8 cellular contexts compared by ENCODE assay signal in genomic region chr3:83523470-83524073, GRCh38.
DNase-seq lines count a peak whose midpoint lies in the region; ATAC-seq and TF ChIP-seq lines count a peak whose summit lies in the region.

No MANE protein-coding gene starts in this region.

- no peaks in the 10 kb centered on the region for H3K9me2 ChIP-seq in GM23338 (ENCODE audit: insufficient read depth)

- H3K4me3 Mint-ChIP-seq in GM23338, result no peak overlapping the region
- H3K4me3 Mint-ChIP-seq in progenitor cell of endocrine pancreas (ENCODE audit: low read depth), result no peak overlapping the region
- H3K4me3 Mint-ChIP-seq in activated T-cell treated with anti-CD3 and anti-CD28 coated beads, Interleukin-2, amount 50 U/mL, for 24 hours, result no peak overlapping the region

- H2AFZ ChIP-seq in GM23338, result no peak overlapping the region

- H3K27ac ChIP-seq in GM23338 (ENCODE audit: low read depth) (no peak overlapping the region), RWPE1 (no peak overlapping the region)

- no peaks in the 10 kb centered on the region; the same call in 2 of the 3 replicates for H3K4me1 Mint-ChIP-seq in GM23338
- H3K4me1 Mint-ChIP-seq in progenitor cell of endocrine pancreas (ENCODE audit: low read depth), result no peaks in the 10 kb centered on the region
- no peaks in the 10 kb centered on the region for H3K4me1 Mint-ChIP-seq in activated T-cell treated with anti-CD3 and anti-CD28 coated beads, Interleukin-2, amount 50 U/mL, for 24 hours (ENCODE audit: low read depth)

- no peak for DNase-seq in GM12864 (ENCODE audit: low read depth)
- peak; percentile 88 for DNase-seq in GM23338 (ENCODE audit: low spot score)
- DNase-seq in LoVo (ENCODE audit: low spot score), result peak; percentile 61
- peak; percentile 25 for DNase-seq in RWPE1 (ENCODE audit: low spot score)
- peak; percentile 27 for DNase-seq in fibroblast of mammary gland (ENCODE audit: low read depth)
- DNase-seq in progenitor cell of endocrine pancreas (ENCODE audit: low spot score, unreplicated experiment), result peak; percentile 41
- no peak for DNase-seq in activated T-cell treated with anti-CD3 and anti-CD28 coated beads, Interleukin-2, amount 50 U/mL, for 24 hours

- H3K4me3 ChIP-seq in GM12864 (ENCODE audit: low read depth, low read length) (no peak overlapping the region), GM23338 (no peak overlapping the region), fibroblast of mammary gland (ENCODE audit: control insufficient read depth, low read depth, low read length) (no peak overlapping the region)

- H3K36me3 Mint-ChIP-seq in GM23338 (ENCODE audit: low read depth) (no peaks in the 10 kb centered on the region), progenitor cell of endocrine pancreas (ENCODE audit: insufficient read depth) (no peaks in the 10 kb centered on the region)
- no peaks in the 10 kb centered on the region for H3K36me3 Mint-ChIP-seq in activated T-cell treated with anti-CD3 and anti-CD28 coated beads, Interleukin-2, amount 50 U/mL, for 24 hours (ENCODE audit: low read depth)

- H3K9me3 Mint-ChIP-seq in GM23338 (no peaks in the 10 kb centered on the region), progenitor cell of endocrine pancreas (ENCODE audit: low read depth) (no peaks in the 10 kb centered on the region)
- H3K9me3 Mint-ChIP-seq in activated T-cell treated with anti-CD3 and anti-CD28 coated beads, Interleukin-2, amount 50 U/mL, for 24 hours, result no peaks in the 10 kb centered on the region

- H3K27ac Mint-ChIP-seq in GM23338 (no peak overlapping the region), progenitor cell of endocrine pancreas (no peak overlapping the region)
- no peak overlapping the region for H3K27ac Mint-ChIP-seq in activated T-cell treated with anti-CD3 and anti-CD28 coated beads, Interleukin-2, amount 50 U/mL, for 24 hours

- H3F3A ChIP-seq in GM23338 (replicated peaks; ENCODE audit: low read depth), result no peaks in the 10 kb centered on the region

- no peaks in the 10 kb centered on the region for H3K27me3 Mint-ChIP-seq in GM23338 (ENCODE audit: insufficient read depth, low read depth, poor library complexity)
- H3K27me3 Mint-ChIP-seq in progenitor cell of endocrine pancreas, result no peaks in the 10 kb centered on the region
- H3K27me3 Mint-ChIP-seq in activated T-cell treated with anti-CD3 and anti-CD28 coated beads, Interleukin-2, amount 50 U/mL, for 24 hours, result no peaks in the 10 kb centered on the region

- POLR2A ChIA-PET in RWPE1 (lab: Yijun Ruan, JAX; ENCODE audit: low non-redundant PET), result no interaction called here

- TF ChIP-seq CTCF in GM12864 (IDR thresholded peaks at IDR 0.05; ENCODE audit: low read depth, low read length, missing control alignments), result peak; percentile 30
- TF ChIP-seq CTCF in GM23338 (conservative IDR thresholded peaks at IDR 0.05; ENCODE audit: low read depth in 2 of 2), result peak; percentile 77 to 95
- peak; percentile 73 for TF ChIP-seq CTCF in RWPE1 (conservative IDR thresholded peaks at IDR 0.05; ENCODE audit: low read depth)
- peak; percentile 29 for TF ChIP-seq CTCF in fibroblast of mammary gland (conservative IDR thresholded peaks at IDR 0.05; ENCODE audit: control insufficient read depth, insufficient read depth, low read depth, low read length)
- TF ChIP-seq CTCF in progenitor cell of endocrine pancreas (IDR thresholded peaks at IDR 0.05; ENCODE audit: unreplicated experiment), result peak; percentile 87

- CTCF ChIA-PET in RWPE1 (lab: Yijun Ruan, JAX), result no interaction called here

- H3K36me3 ChIP-seq in GM23338 (ENCODE audit: insufficient read depth), result no peaks in the 10 kb centered on the region

- H4K20me1 ChIP-seq in GM23338 (replicated peaks; ENCODE audit: insufficient read depth), result no peaks in the 10 kb centered on the region

- ATAC-seq in GM23338 (peak; percentile 100), GM18517 (IDR thresholded peaks at IDR 0.05; ENCODE audit: unreplicated experiment) (no peak)

- H3K4me2 ChIP-seq in GM23338, result no peak overlapping the region

- no peaks in the 10 kb centered on the region for H3K79me2 ChIP-seq in GM23338 (replicated peaks; ENCODE audit: insufficient read depth)

- H3K4me1 ChIP-seq in GM23338 (ENCODE audit: insufficient read depth), result no peaks in the 10 kb centered on the region

- no peaks in the 10 kb centered on the region for H3K27me3 ChIP-seq in GM23338 (ENCODE audit: insufficient read depth)

TF ChIP-seq in GM23338, 12 proteins besides CTCF, POLR2A, EP300 and RAD21:
- TF ChIP-seq, protein P1, sequence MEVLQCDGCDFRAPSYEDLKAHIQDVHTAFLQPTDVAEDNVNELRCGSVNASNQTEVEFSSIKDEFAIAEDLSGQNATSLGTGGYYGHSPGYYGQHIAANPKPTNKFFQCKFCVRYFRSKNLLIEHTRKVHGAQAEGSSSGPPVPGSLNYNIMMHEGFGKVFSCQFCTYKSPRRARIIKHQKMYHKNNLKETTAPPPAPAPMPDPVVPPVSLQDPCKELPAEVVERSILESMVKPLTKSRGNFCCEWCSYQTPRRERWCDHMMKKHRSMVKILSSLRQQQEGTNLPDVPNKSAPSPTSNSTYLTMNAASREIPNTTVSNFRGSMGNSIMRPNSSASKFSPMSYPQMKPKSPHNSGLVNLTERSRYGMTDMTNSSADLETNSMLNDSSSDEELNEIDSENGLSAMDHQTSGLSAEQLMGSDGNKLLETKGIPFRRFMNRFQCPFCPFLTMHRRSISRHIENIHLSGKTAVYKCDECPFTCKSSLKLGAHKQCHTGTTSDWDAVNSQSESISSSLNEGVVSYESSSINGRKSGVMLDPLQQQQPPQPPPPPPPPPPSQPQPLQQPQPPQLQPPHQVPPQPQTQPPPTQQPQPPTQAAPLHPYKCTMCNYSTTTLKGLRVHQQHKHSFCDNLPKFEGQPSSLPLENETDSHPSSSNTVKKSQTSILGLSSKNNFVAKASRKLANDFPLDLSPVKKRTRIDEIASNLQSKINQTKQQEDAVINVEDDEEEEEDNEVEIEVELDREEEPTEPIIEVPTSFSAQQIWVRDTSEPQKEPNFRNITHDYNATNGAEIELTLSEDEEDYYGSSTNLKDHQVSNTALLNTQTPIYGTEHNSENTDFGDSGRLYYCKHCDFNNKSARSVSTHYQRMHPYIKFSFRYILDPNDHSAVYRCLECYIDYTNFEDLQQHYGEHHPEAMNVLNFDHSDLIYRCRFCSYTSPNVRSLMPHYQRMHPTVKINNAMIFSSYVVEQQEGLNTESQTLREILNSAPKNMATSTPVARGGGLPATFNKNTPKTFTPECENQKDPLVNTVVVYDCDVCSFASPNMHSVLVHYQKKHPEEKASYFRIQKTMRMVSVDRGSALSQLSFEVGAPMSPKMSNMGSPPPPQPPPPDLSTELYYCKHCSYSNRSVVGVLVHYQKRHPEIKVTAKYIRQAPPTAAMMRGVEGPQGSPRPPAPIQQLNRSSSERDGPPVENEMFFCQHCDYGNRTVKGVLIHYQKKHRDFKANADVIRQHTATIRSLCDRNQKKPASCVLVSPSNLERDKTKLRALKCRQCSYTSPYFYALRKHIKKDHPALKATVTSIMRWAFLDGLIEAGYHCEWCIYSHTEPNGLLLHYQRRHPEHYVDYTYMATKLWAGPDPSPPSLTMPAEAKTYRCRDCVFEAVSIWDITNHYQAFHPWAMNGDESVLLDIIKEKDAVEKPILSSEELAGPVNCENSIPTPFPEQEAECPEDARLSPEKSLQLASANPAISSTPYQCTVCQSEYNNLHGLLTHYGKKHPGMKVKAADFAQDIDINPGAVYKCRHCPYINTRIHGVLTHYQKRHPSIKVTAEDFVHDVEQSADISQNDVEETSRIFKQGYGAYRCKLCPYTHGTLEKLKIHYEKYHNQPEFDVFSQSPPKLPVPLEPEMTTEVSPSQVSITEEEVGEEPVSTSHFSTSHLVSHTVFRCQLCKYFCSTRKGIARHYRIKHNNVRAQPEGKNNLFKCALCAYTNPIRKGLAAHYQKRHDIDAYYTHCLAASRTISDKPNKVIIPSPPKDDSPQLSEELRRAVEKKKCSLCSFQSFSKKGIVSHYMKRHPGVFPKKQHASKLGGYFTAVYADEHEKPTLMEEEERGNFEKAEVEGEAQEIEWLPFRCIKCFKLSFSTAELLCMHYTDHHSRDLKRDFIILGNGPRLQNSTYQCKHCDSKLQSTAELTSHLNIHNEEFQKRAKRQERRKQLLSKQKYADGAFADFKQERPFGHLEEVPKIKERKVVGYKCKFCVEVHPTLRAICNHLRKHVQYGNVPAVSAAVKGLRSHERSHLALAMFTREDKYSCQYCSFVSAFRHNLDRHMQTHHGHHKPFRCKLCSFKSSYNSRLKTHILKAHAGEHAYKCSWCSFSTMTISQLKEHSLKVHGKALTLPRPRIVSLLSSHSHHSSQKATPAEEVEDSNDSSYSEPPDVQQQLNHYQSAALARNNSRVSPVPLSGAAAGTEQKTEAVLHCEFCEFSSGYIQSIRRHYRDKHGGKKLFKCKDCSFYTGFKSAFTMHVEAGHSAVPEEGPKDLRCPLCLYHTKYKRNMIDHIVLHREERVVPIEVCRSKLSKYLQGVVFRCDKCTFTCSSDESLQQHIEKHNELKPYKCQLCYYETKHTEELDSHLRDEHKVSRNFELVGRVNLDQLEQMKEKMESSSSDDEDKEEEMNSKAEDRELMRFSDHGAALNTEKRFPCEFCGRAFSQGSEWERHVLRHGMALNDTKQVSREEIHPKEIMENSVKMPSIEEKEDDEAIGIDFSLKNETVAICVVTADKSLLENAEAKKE (CRISPR knock-in tag; IDR thresholded peaks at IDR 0.05), result peak; percentile 81; the same call in 1 of the 2 replicates
- TF ChIP-seq ETS1 (IDR thresholded peaks at IDR 0.05), result no peak

Comparison
In these comparisons a context has a peak if more than half of its experiments do, and no peak if none do; other contexts are left out.
1. DNase-seq: peak in GM23338 (single experiment), LoVo (single experiment), RWPE1 (single experiment), fibroblast of mammary gland (single experiment) and progenitor cell of endocrine pancreas (single experiment); none in GM12864 (single experiment) and activated T-cell treated with anti-CD3 and anti-CD28 coated beads, Interleukin-2, amount 50 U/mL, for 24 hours (single experiment).
2. CTCF ChIP-seq: peak in every context shown above with its lines; median percentile 87 in progenitor cell of endocrine pancreas; 86 in GM23338; 73 in RWPE1; 30 in GM12864; 29 in fibroblast of mammary gland.